In genomic region chr15:100602064-100602821, GRCh38 we compare ENCODE assay signal across 8 cellular contexts. TPM values are rescaled to one million over a fixed set of nuclear protein-coding genes. Genes with fewer than 3 reads are reported as not detected.
DNase-seq lines count a peak whose midpoint lies in the region; ATAC-seq and TF ChIP-seq lines count a peak whose summit lies in the region.

TSS of gene ASB7 (plus strand) at chr15:100602589. CDS start at chr15:100612217, 9,628 bp downstream.
A gene with protein sequence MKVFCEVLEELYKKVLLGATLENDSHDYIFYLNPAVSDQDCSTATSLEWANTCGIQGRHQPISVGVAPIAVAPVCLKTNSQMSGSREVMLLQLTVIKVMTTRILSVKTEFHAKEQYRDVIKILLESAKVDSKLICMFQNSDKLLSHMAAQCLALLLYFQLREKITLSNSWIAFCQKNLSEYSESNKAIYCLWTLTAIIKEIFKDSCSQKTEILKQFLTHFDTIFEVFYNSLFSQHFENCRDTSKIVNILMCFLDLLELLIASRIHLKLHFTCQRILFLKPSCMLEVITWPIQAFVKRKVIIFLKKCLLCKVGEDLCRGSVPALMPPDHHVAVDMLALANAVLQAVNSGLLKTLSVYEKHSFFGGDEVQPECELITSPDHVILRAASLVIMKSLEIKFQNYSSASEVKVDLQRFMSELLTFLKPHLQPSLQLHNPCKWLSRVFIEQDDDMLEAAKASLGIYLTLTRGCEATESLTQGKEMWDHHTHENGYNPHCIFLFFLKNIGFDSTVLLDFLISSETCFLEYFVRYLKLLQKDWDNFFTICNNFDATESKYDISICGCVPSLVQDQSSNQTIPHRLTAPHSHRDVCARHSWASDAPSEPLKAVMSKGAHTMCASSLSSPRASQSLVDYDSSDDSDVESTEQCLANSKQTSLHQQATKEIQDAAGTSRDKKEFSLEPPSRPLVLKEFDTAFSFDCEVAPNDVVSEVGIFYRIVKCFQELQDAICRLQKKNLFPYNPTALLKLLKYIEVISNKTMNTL (minus strand): TSS chr15:100602184. CDS start chr15:100580842, 21,342 bp downstream.

- peak within 1 kb of the TSS; percentile 85 for H3K27ac ChIP-seq in RWPE1
- peak within 1 kb of the TSS; percentile 79 for H3K27ac ChIP-seq in fibroblast of lung (ENCODE audit: insufficient read depth, low read length)
- peak within 1 kb of the TSS; percentile 91 for H3K27ac ChIP-seq in naive thymus-derived CD4-positive, alpha-beta T cell (ENCODE audit: low read depth, low read length)

- H3K9me3 ChIP-seq in fibroblast of lung (ENCODE audit: control insufficient read depth, insufficient read depth, low read depth, low read length): no peaks in the 10 kb centered on the region
- H3K9me3 ChIP-seq in naive thymus-derived CD4-positive, alpha-beta T cell (ENCODE audit: control insufficient read depth in 2 of 3, low read length in 3 of 3): no peaks in the 10 kb centered on the region

- H3K9ac ChIP-seq in fibroblast of lung (ENCODE audit: insufficient read depth, low read length): peak within 1 kb of the TSS; percentile 84

- DNase-seq in Daoy (ENCODE audit: low read depth) (peak; percentile 100), GOT3 (lab: John Stamatoyannopoulos, UW) (peak; percentile 98), LNCaP clone FGC (ENCODE audit: low read depth) (peak; percentile 100), RWPE1 (ENCODE audit: low spot score) (peak; percentile 98), fibroblast of lung (ENCODE audit: low read depth in 2 of 2) (peak; percentile 100)
- DNase-seq in naive thymus-derived CD4-positive, alpha-beta T cell: peak; percentile 97 to 100 (median 100)
- peak; percentile 100 for DNase-seq in stimulated activated naive B cell treated with anti-CD40 and anti-IgM and Interleukin-4, amounts not matched to agents 10 μg/mL and 1 μg/mL and 100 μg/mL, for 72 hours

- intact Hi-C loops in naive thymus-derived CD4-positive, alpha-beta T cell (cut with micrococcal nuclease): loop anchor here (1.0 to 10.0 kb wide), 15 partner anchors 30 to 1955 kb away; partner anchors contain the start of genes LRRC28 (in 2 of the 2), LYSMD4 (in 2 of the 2), SNRPA1 (in 2 of the 2) and TARS3 (in 2 of the 2)

- peak; percentile 87 for ATAC-seq in activated T-helper 17 cell treated with anti-CD3 and anti-CD28 coated beads, Interleukin-2, amount 50 U/mL, for 72 hours (replicated peaks)
- peak; percentile 97 for ATAC-seq in naive thymus-derived CD4-positive, alpha-beta T cell
- peak; percentile 89 for ATAC-seq in stimulated activated naive B cell treated with anti-CD40 and anti-IgM and Interleukin-4, amounts not matched to agents 10 μg/mL and 1 μg/mL and 100 μg/mL, for 72 hours (replicated peaks)

- no peak within 1 kb of the TSS for H3K4me3 Mint-ChIP-seq in activated T-helper 17 cell treated with anti-CD3 and anti-CD28 coated beads, Interleukin-2, amount 50 U/mL, for 72 hours
- no peak within 1 kb of the TSS for H3K4me3 Mint-ChIP-seq in naive thymus-derived CD4-positive, alpha-beta T cell
- no peak within 1 kb of the TSS for H3K4me3 Mint-ChIP-seq in stimulated activated naive B cell treated with anti-CD40 and anti-IgM and Interleukin-4, amounts not matched to agents 10 μg/mL and 1 μg/mL and 100 μg/mL, for 72 hours

- POLR2A ChIA-PET in RWPE1 (lab: Yijun Ruan, JAX; ENCODE audit: low non-redundant PET): interaction anchor here (0.6 kb wide), 1 partner anchor 277 kb away, joined by 3 read pairs; the partner anchor contains the start of gene ALDH1A3
- POLR2A ChIA-PET in naive thymus-derived CD4-positive, alpha-beta T cell (lab: Charles Lee): interaction anchor here (0.9 to 2.2 kb wide), 7 partner anchors 8 to 677 kb away, joined by 3 to 11 read pairs (median 8); no protein-coding TSS in a partner anchor

- no peaks in the 10 kb centered on the region for H3K27me3 ChIP-seq in fibroblast of lung (ENCODE audit: control insufficient read depth, insufficient read depth, low read length)
- H3K27me3 ChIP-seq in naive thymus-derived CD4-positive, alpha-beta T cell (ENCODE audit: control insufficient read depth in 2 of 2, insufficient read depth in 2 of 2, low read length in 2 of 2): no peaks in the 10 kb centered on the region

- H4K20me1 ChIP-seq in fibroblast of lung (ENCODE audit: control insufficient read depth, extremely low read depth, insufficient read depth, low read length): no peaks in the 10 kb centered on the region

- no peaks in the 10 kb centered on the region for H3K27me3 Mint-ChIP-seq in activated T-helper 17 cell treated with anti-CD3 and anti-CD28 coated beads, Interleukin-2, amount 50 U/mL, for 72 hours
- H3K27me3 Mint-ChIP-seq in naive thymus-derived CD4-positive, alpha-beta T cell: no peaks in the 10 kb centered on the region
- H3K27me3 Mint-ChIP-seq in stimulated activated naive B cell treated with anti-CD40 and anti-IgM and Interleukin-4, amounts not matched to agents 10 μg/mL and 1 μg/mL and 100 μg/mL, for 72 hours: no peaks in the 10 kb centered on the region

- no peaks in the 10 kb centered on the region for H3K36me3 ChIP-seq in fibroblast of lung (ENCODE audit: control insufficient read depth, insufficient read depth, low read length)
- peaks cover 0 to 20% (median 0%) of the 10 kb centered on the region in 3 experiments for H3K36me3 ChIP-seq in naive thymus-derived CD4-positive, alpha-beta T cell (ENCODE audit: control insufficient read depth in 2 of 3, insufficient read depth in 3 of 3, low read length in 3 of 3)

- CTCF ChIA-PET in RWPE1 (lab: Yijun Ruan, JAX): interaction anchor here (0.6 to 1.3 kb wide), 5 partner anchors 162 to 406 kb away, joined by 3 to 8 read pairs (median 4); no protein-coding TSS in a partner anchor
- CTCF ChIA-PET in naive thymus-derived CD4-positive, alpha-beta T cell (lab: Charles Lee): interaction anchor here (1.2 to 2.0 kb wide), 3 partner anchors 9 to 263 kb away, joined by 3 to 8 read pairs (median 4); no protein-coding TSS in a partner anchor

- peaks cover 3% of the 10 kb centered on the region for H3K4me1 ChIP-seq in fibroblast of lung (ENCODE audit: control insufficient read depth, extremely low read depth, insufficient read depth, low read length)
- peaks cover 35 to 52% of the 10 kb centered on the region in 2 donors for H3K4me1 ChIP-seq in naive thymus-derived CD4-positive, alpha-beta T cell (ENCODE audit: control insufficient read depth in 2 of 2, insufficient read depth in 2 of 2, low read length in 2 of 2)

- no peak within 1 kb of the TSS for H3K27ac Mint-ChIP-seq in activated T-helper 17 cell treated with anti-CD3 and anti-CD28 coated beads, Interleukin-2, amount 50 U/mL, for 72 hours
- peak within 1 kb of the TSS in 6 of 9 donors; percentile 50 to 95 (median 85) for H3K27ac Mint-ChIP-seq in naive thymus-derived CD4-positive, alpha-beta T cell
- H3K27ac Mint-ChIP-seq in stimulated activated naive B cell treated with anti-CD40 and anti-IgM and Interleukin-4, amounts not matched to agents 10 μg/mL and 1 μg/mL and 100 μg/mL, for 72 hours: no peak within 1 kb of the TSS

- TF ChIP-seq CTCF in LNCaP clone FGC (IDR thresholded peaks at IDR 0.05; ENCODE audit: control insufficient read depth, extremely low read depth, insufficient read depth) (no peak), RWPE1 (conservative IDR thresholded peaks at IDR 0.05; ENCODE audit: low read depth) (no peak), fibroblast of lung (conservative IDR thresholded peaks at IDR 0.05 in 1 of 2, IDR thresholded peaks at IDR 0.05 in 1 of 2; ENCODE audit: low read depth in 1 of 2, low read length in 2 of 2) (no peak)

- H3K4me3 ChIP-seq in LNCaP clone FGC (ENCODE audit: low read depth, low read length): peak within 1 kb of the TSS; percentile 92
- H3K4me3 ChIP-seq in fibroblast of lung (replicated peaks in 1 of 4; ENCODE audit: control extremely low read depth in 1 of 4, insufficient read depth in 1 of 4, low read depth in 3 of 4, low read length in 4 of 4): peak within 1 kb of the TSS; percentile 92 to 98 (median 94)
- H3K4me3 ChIP-seq in naive thymus-derived CD4-positive, alpha-beta T cell (ENCODE audit: low read length): peak within 1 kb of the TSS; percentile 97

- peaks cover 66% of the 10 kb centered on the region for H3K36me3 Mint-ChIP-seq in activated T-helper 17 cell treated with anti-CD3 and anti-CD28 coated beads, Interleukin-2, amount 50 U/mL, for 72 hours (ENCODE audit: low read depth)
- peaks cover 0 to 29% (median 19%) of the 10 kb centered on the region in 5 donors for H3K36me3 Mint-ChIP-seq in naive thymus-derived CD4-positive, alpha-beta T cell
- H3K36me3 Mint-ChIP-seq in stimulated activated naive B cell treated with anti-CD40 and anti-IgM and Interleukin-4, amounts not matched to agents 10 μg/mL and 1 μg/mL and 100 μg/mL, for 72 hours: peaks cover 13 to 19% of the 10 kb centered on the region in 2 donors

- peaks cover 51% of the 10 kb centered on the region for H3K79me2 ChIP-seq in fibroblast of lung (ENCODE audit: control insufficient read depth, insufficient read depth, low read length)

- peaks cover 39% of the 10 kb centered on the region for H3K4me1 Mint-ChIP-seq in activated T-helper 17 cell treated with anti-CD3 and anti-CD28 coated beads, Interleukin-2, amount 50 U/mL, for 72 hours
- H3K4me1 Mint-ChIP-seq in naive thymus-derived CD4-positive, alpha-beta T cell: peaks cover 32 to 68% (median 41%) of the 10 kb centered on the region in 7 donors
- H3K4me1 Mint-ChIP-seq in stimulated activated naive B cell treated with anti-CD40 and anti-IgM and Interleukin-4, amounts not matched to agents 10 μg/mL and 1 μg/mL and 100 μg/mL, for 72 hours: peaks cover 17 to 42% of the 10 kb centered on the region in 2 donors

- H3K4me2 ChIP-seq in fibroblast of lung (ENCODE audit: extremely low read depth, insufficient read depth, low read length): peak within 1 kb of the TSS; percentile 73

- peak within 1 kb of the TSS; percentile 92 for H2AFZ ChIP-seq in fibroblast of lung (ENCODE audit: low read length)

- no peaks in the 10 kb centered on the region for H3K9me3 Mint-ChIP-seq in activated T-helper 17 cell treated with anti-CD3 and anti-CD28 coated beads, Interleukin-2, amount 50 U/mL, for 72 hours
- H3K9me3 Mint-ChIP-seq in naive thymus-derived CD4-positive, alpha-beta T cell: peaks cover 0 to 2% (median 0%) of the 10 kb centered on the region in 11 donors
- peaks cover 0 to 1% of the 10 kb centered on the region in 2 donors for H3K9me3 Mint-ChIP-seq in stimulated activated naive B cell treated with anti-CD40 and anti-IgM and Interleukin-4, amounts not matched to agents 10 μg/mL and 1 μg/mL and 100 μg/mL, for 72 hours

RNA-seq across cellular contexts. Expression of gene ASB7, which starts in this region (rescaled TPM):
- 6.5 and 8.1 TPM in 2 replicates for total RNA-seq in Daoy (2014; rRNA removed; shearing (Covaris generic))
- total RNA-seq in activated T-helper 17 cell treated with anti-CD3 and anti-CD28 coated beads, Interleukin-2, amount 50 U/mL, for 72 hours: 10 to 100 TPM; 16.4 to 30.3 TPM
- total RNA-seq in fibroblast of lung: 15.7 and 19.8 TPM in 2 replicates
- 11.4 and 12.1 TPM in 2 replicates for polyA plus RNA-seq in fibroblast of lung
- 7.3 and 8.6 TPM in 2 replicates for polyA plus RNA-seq in fibroblast of lung (2012)
- 5.0 and 7.5 TPM in 2 replicates for polyA minus RNA-seq in fibroblast of lung (ENCODE audit: low replicate concordance)
- total RNA-seq in naive thymus-derived CD4-positive, alpha-beta T cell: 10 to 100 TPM; 15.4 to 27.2 (median 18.9) TPM
- polyA plus RNA-seq in naive thymus-derived CD4-positive, alpha-beta T cell: 10 to 100 TPM; 11.8 to 17.6 TPM

RNA-seq across cellular contexts. Expression of the second gene that starts in this region (rescaled TPM):
- 12.3 and 37.6 TPM in 2 replicates for total RNA-seq in Daoy (2014; rRNA removed; shearing (Covaris generic))
- 10 to 100 TPM; 33.0 to 45.0 TPM for total RNA-seq in activated T-helper 17 cell treated with anti-CD3 and anti-CD28 coated beads, Interleukin-2, amount 50 U/mL, for 72 hours
- total RNA-seq in fibroblast of lung: 7.3 and 7.7 TPM in 2 replicates
- 9.4 and 11.6 TPM in 2 replicates for polyA plus RNA-seq in fibroblast of lung
- 5.0 and 6.7 TPM in 2 replicates for polyA plus RNA-seq in fibroblast of lung (2012)
- polyA minus RNA-seq in fibroblast of lung (ENCODE audit: low replicate concordance): 7.5 and 12.8 TPM in 2 replicates
- 100 to 1,000 TPM in 1 of 5 experiments, 10 to 100 TPM in 4; 50.7 to 116 (median 76.9) TPM for total RNA-seq in naive thymus-derived CD4-positive, alpha-beta T cell
- 100 to 1,000 TPM in 1 of 2 donors, 10 to 100 TPM in 1; 98.1 to 104 TPM for polyA plus RNA-seq in naive thymus-derived CD4-positive, alpha-beta T cell

Comparison
In these comparisons a context has a peak if more than half of its experiments do, and no peak if none do; other contexts are left out.
1. Peak in every context shown above with its lines: DNase-seq, ATAC-seq, H3K4me3 ChIP-seq and H3K27ac ChIP-seq.
2. H3K27ac Mint-ChIP-seq: peak in naive thymus-derived CD4-positive, alpha-beta T cell (6 of 9); none in activated T-helper 17 cell treated with anti-CD3 and anti-CD28 coated beads, Interleukin-2, amount 50 U/mL, for 72 hours (single experiment) and stimulated activated naive B cell treated with anti-CD40 and anti-IgM and Interleukin-4, amounts not matched to agents 10 μg/mL and 1 μg/mL and 100 μg/mL, for 72 hours (single experiment).